8 cellular contexts compared by ENCODE assay signal in the genomic region with DNA sequence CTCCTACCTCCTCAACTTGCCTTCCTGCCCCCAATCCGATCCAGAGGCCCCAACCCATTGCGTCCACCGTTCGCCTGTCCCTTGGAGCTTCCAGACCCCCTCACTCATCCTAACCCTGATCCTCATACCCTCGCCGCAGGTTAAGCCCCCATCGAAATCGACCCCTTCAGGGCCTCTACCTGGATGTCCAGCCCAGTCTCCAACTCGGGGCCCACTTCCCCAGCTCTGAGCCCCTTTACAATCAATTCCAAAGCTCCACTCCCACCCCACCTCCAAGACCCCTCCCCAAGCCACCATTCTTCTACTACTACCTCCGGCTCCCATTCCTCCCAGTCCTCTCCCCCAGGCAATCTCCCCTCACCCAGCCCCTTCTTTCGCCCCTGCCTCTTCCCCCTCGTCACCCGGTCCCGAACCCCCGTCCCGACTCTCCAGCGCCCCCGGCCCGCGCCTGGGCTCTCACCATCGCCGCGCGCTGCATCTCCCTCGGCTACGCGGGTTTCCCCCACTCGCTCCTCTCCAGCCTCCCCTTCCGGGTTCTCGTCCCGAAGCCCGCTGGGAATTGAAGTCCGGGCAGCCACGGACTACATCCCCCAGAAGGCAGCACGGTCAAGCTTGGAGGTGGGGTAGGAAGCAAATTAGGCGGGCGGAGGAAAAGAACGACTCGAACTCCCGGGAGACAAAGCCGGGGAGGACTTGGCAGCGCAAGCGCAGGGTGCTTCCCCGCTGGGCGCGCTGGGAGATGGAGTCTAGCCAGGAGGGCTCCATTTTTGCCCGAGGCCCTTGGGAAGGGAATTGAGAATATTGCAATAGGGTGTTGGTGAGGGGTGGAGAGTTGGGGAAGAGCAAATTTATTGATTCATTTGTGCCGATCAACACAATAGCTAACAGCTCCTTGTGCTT. TPM values are rescaled to one million over a fixed set of nuclear protein-coding genes. Genes with fewer than 3 reads are reported as not detected.
A peak's percentile ranks its signal among the peaks of the same experiment; 100 is the strongest.
DNase-seq lines count a peak whose midpoint lies in the region; ATAC-seq and TF ChIP-seq lines count a peak whose summit lies in the region.

Gene FBXO46, minus strand, starts transcription at position 508 of the 900 bp plus-strand sequence. CDS start 17,401 bp downstream, outside the sequence.

- no peaks in the 10 kb centered on the region for H4K20me1 ChIP-seq in KMS-11 (ENCODE audit: insufficient read depth)

- H3K9ac ChIP-seq in KMS-11 = peak within 1 kb of the TSS; percentile 56; the same call in 1 of the 2 replicates
- peak within 1 kb of the TSS; percentile 97 for H3K9ac ChIP-seq in muscle layer of colon (ENCODE audit: low read length)

- H3K27me3 ChIP-seq in KMS-11 (ENCODE audit: insufficient read depth, low read depth) (no peaks in the 10 kb centered on the region), Peyer's patch (no peaks in the 10 kb centered on the region), muscle layer of colon (ENCODE audit: control insufficient read depth in 1 of 2, insufficient read depth in 2 of 2, low read length in 2 of 2) (no peaks in the 10 kb centered on the region)

- H3K9me3 ChIP-seq in Peyer's patch = no peaks in the 10 kb centered on the region
- H3K9me3 ChIP-seq in muscle layer of colon (ENCODE audit: low read length) = no peaks in the 10 kb centered on the region

- peak within 1 kb of the TSS; percentile 16; the same call in 1 of the 2 replicates for H3K27ac ChIP-seq in KMS-11
- peak within 1 kb of the TSS; percentile 47 to 78 (median 78) for H3K27ac ChIP-seq in Peyer's patch
- H3K27ac ChIP-seq in muscle layer of colon (ENCODE audit: low read depth, low read length) = peak within 1 kb of the TSS; percentile 50

- H3K4me3 ChIP-seq in KMS-11 (IDR thresholded peaks at IDR 0.05; ENCODE audit: insufficient read depth, low read depth, low read length) = no peak within 1 kb of the TSS
- peak within 1 kb of the TSS; percentile 74 to 89 (median 76) for H3K4me3 ChIP-seq in Peyer's patch
- H3K4me3 ChIP-seq in muscle layer of colon (ENCODE audit: low read depth in 1 of 2, low read length in 2 of 2) = peak within 1 kb of the TSS; percentile 59 to 91

- H3K79me2 ChIP-seq in KMS-11 (ENCODE audit: insufficient read depth, low read depth) = peaks cover 49% of the 10 kb centered on the region

- TF ChIP-seq CTCF in KMS-11 (conservative IDR thresholded peaks at IDR 0.05; ENCODE audit: low read depth, low read length) = no peak
- TF ChIP-seq CTCF in Peyer's patch (IDR thresholded peaks at IDR 0.05) = peak in 1 of 6 experiments; percentile 2

- no peaks in the 10 kb centered on the region for H3K36me3 ChIP-seq in KMS-11 (ENCODE audit: insufficient read depth)
- peaks cover 0 to 3% (median 0%) of the 10 kb centered on the region in 3 donors for H3K36me3 ChIP-seq in Peyer's patch
- H3K36me3 ChIP-seq in muscle layer of colon (ENCODE audit: insufficient read depth, low read length) = no peaks in the 10 kb centered on the region

- peak; percentile 99 for DNase-seq in DMS79 (lab: John Stamatoyannopoulos, UW)
- peak; percentile 95 to 98 (median 96) for DNase-seq in Peyer's patch
- peak; percentile 94 to 95 for DNase-seq in activated T-cell treated with anti-CD3 and anti-CD28 coated beads, Interleukin-2, amount 50 U/mL, for 48 hours
- DNase-seq in stimulated activated CD8-positive, alpha-beta memory T cell treated with anti-CD3 and anti-CD28 coated beads, Interleukin-7, amount 100 ng/mL, for 24 hours (ENCODE audit: low read depth) = peak; percentile 89

- peak within 1 kb of the TSS; percentile 87; the same call in 1 of the 2 replicates for H2AFZ ChIP-seq in KMS-11 (ENCODE audit: low read depth)

- ATAC-seq in GM21717 (IDR thresholded peaks at IDR 0.05; ENCODE audit: unreplicated experiment) = peak; percentile 87
- ATAC-seq in esophagus mucosa = peak; percentile 92

- peak within 1 kb of the TSS; percentile 97 for H3K4me2 ChIP-seq in KMS-11

- TF ChIP-seq POLR2A in Peyer's patch (IDR thresholded peaks at IDR 0.05) = peak; percentile 64 to 88

- peaks cover 28% of the 10 kb centered on the region for H3K4me1 ChIP-seq in KMS-11 (ENCODE audit: low read depth, poor library complexity, severe bottlenecking)
- peaks cover 0 to 19% (median 5%) of the 10 kb centered on the region in 4 donors for H3K4me1 ChIP-seq in Peyer's patch
- H3K4me1 ChIP-seq in muscle layer of colon (ENCODE audit: insufficient read depth, low read length) = peaks cover 11% of the 10 kb centered on the region

RNA-seq across cellular contexts. Expression of gene FBXO46, which starts in this region (rescaled TPM):
- total RNA-seq in Peyer's patch (10 to 100 TPM in 3 of 4 donors, 1 to 10 TPM in 1; 8.3 to 25.2 (median 19.7) TPM), esophagus mucosa (30.3 TPM)

Comparison
In these comparisons a context has a peak if more than half of its experiments do, and no peak if none do; other contexts are left out.
1. H3K27ac ChIP-seq: peak in every context shown above with its lines; median percentile 78 in Peyer's patch; 50 in muscle layer of colon; 16 in KMS-11.